17 cellular contexts compared by ENCODE assay signal in the genomic region with DNA sequence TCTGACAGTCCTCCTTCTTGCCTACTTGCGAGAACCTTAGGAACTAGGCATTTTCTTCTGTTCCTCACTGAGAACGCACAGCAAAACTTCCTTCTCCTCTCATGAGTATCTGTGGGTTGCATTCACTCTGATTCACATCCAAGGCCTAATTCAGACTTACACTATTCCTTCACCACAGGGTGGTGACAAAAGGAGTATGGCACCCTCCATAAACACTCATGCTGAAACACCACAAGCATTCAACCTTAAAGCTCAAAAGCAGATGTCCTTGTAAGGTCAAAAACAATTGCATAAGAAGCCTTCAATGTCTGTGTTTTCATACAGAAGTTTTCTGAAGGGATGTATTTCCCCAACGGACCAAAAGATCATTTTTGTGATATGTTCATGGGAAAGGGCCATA.
DNase-seq lines count a peak whose midpoint lies in the region; ATAC-seq and TF ChIP-seq lines count a peak whose summit lies in the region.
"Had no signal": no experiment of that assay in that cellular context is flagged by ENCODE, and none has a peak within 500 bp of the region (broad histone marks: within the 10 kb centered on the region; RNA-seq: fewer than 3 reads in every experiment).

No MANE protein-coding gene starts in this region.

- no peaks in the 10 kb centered on the region for H4K20me1 ChIP-seq in PC-9 (ENCODE audit: insufficient read depth)

- CTCF ChIA-PET in PC-9 (lab: Charles Lee): no interaction called here

- H3K27ac ChIP-seq in PC-9: no peak overlapping the region
- no peak overlapping the region for H3K27ac ChIP-seq in ascending aorta

- H3K9me3 ChIP-seq in PC-9 (ENCODE audit: insufficient read depth, low read depth): no peaks in the 10 kb centered on the region
- no peaks in the 10 kb centered on the region for H3K9me3 ChIP-seq in ascending aorta

- H3F3A ChIP-seq in PC-9 (ENCODE audit: insufficient read depth, low read depth): no peaks in the 10 kb centered on the region

- H2AFZ ChIP-seq in PC-9: no peak overlapping the region

- ATAC-seq in GM18505 (IDR thresholded peaks at IDR 0.05; ENCODE audit: unreplicated experiment) (peak; percentile 66), HG02610 (IDR thresholded peaks at IDR 0.05; ENCODE audit: unreplicated experiment) (peak; percentile 80)
- ATAC-seq: GM23338, Panc1, Right ventricle myocardium inferior had no signal

- no peaks in the 10 kb centered on the region for H3K36me3 ChIP-seq in PC-9 (ENCODE audit: low read depth)
- no peaks in the 10 kb centered on the region for H3K36me3 ChIP-seq in ascending aorta

- intact Hi-C loops in PC-9 (cut with micrococcal nuclease; ENCODE audit: unreplicated experiment) (no loop called here), ascending aorta (cut with DNase I) (no loop called here)

- POLR2A ChIA-PET in PC-9 (lab: Charles Lee; ENCODE audit: unreplicated experiment): no interaction called here

- DNase-seq in NAMALWA (ENCODE audit: low spot score) (peak; percentile 12), kidney glomerular epithelial cell (lab: John Stamatoyannopoulos, UW) (peak; percentile 5), NCI-H446 treated with DMSO at 0.1 percent for 48 hours (lab: John Stamatoyannopoulos, UW) (no peak), PC-9 (no peak), ascending aorta (ENCODE audit: low spot score in 2 of 2) (no peak)
- DNase-seq: CD4-positive, alpha-beta memory T cell; DND-41; Karpas-422; NCI-H1436 treated with DMSO at 0.1 percent for 48 hours; NCI-H2081; NCI-H526; NK-92 treated with Interleukin-12 subunit alpha and Interleukin-12 subunit beta, amount 100 ng/mL, for 24 hours had no signal

- H3K27me3 ChIP-seq in PC-9 (ENCODE audit: insufficient read depth, low read depth) (no peaks in the 10 kb centered on the region), ascending aorta (no peaks in the 10 kb centered on the region)

- H3K4me1 ChIP-seq in PC-9 (replicated peaks; ENCODE audit: insufficient read depth): no peaks in the 10 kb centered on the region
- no peaks in the 10 kb centered on the region for H3K4me1 ChIP-seq in ascending aorta

- H3K79me2 ChIP-seq in PC-9 (ENCODE audit: low read depth): no peaks in the 10 kb centered on the region

- no peak for TF ChIP-seq POLR2A in GM18505 (IDR thresholded peaks at IDR 0.05; ENCODE audit: borderline replicate concordance, extremely low read depth, insufficient read depth, insufficient read length)

- TF ChIP-seq CTCF in PC-9 (conservative IDR thresholded peaks at IDR 0.05): no peak
- TF ChIP-seq CTCF in ascending aorta (IDR thresholded peaks at IDR 0.05): no peak

- H3K4me2 ChIP-seq in PC-9: no peak overlapping the region
- H3K4me2 ChIP-seq: GM23338 had no signal

- no peak overlapping the region for H3K4me3 ChIP-seq in PC-9
- no peak overlapping the region for H3K4me3 ChIP-seq in ascending aorta
- H3K4me3 ChIP-seq: GM23338 had no signal

- no TSS peak for BruUV-seq in PC-9 (replicated peaks; lab: Mats Ljungman, UMichigan)

- H3K9me2 ChIP-seq in PC-9 (ENCODE audit: insufficient read depth): no peaks in the 10 kb centered on the region

Comparison
In these comparisons a context has a peak if more than half of its experiments do, and no peak if none do; other contexts are left out.
1. DNase-seq: peak in NAMALWA (single experiment) and kidney glomerular epithelial cell (single experiment); none in NCI-H446 treated with DMSO at 0.1 percent for 48 hours (single experiment), PC-9 (0 of 2) and ascending aorta (0 of 2).